Comparison of ENCODE assay signal across 23 cellular contexts in the genomic region with DNA sequence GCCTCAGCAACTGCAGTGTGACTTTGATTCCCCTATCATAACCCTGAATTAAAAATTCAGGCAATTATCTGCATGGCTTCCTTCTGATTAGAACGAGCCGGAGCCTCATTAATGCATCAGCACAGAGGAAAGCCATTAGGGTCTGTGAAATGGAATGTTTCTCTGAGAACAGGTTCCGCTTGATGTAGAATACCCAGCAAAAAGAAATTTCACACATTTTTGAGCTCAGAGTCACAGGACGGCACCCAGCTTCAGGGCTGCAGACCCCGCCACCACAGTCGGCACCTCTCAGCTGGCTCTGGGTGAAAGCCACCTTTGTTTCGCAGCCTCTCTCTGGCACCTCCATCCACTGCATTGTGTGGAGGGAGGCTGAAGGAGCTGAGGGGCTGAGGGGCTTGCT. TPM values are rescaled to one million over a fixed set of nuclear protein-coding genes. Genes with fewer than 3 reads are reported as not detected.
DNase-seq lines count a peak whose midpoint lies in the region; ATAC-seq and TF ChIP-seq lines count a peak whose summit lies in the region.
"Had no signal": no experiment of that assay in that cellular context is flagged by ENCODE, and none has a peak within 500 bp of the region (broad histone marks: within the 10 kb centered on the region; RNA-seq: fewer than 3 reads in every experiment).

No MANE protein-coding gene starts in this region.

- H3K23ac ChIP-seq in mesenchymal stem cell (ENCODE audit: low read length in 2 of 2) = no peak overlapping the region

- TF ChIP-seq EP300 in transverse colon (IDR thresholded peaks at IDR 0.05; ENCODE audit: low read depth) = no peak

- TF ChIP-seq POLR2A in transverse colon (IDR thresholded peaks at IDR 0.05) = no peak

- H3K4ac ChIP-seq in mesenchymal stem cell (ENCODE audit: low read depth in 1 of 2, low read length in 2 of 2) = no peak overlapping the region

- no peak overlapping the region for H2AFZ ChIP-seq in mesenchymal stem cell (ENCODE audit: low read depth, low read length)

- H4K8ac ChIP-seq in mesenchymal stem cell (ENCODE audit: low read length) = no peak overlapping the region

- H2BK12ac ChIP-seq in mesenchymal stem cell (ENCODE audit: low read length in 2 of 2) = no peak overlapping the region

- H3K36me3 ChIP-seq in HEK293 (ENCODE audit: control insufficient read depth in 2 of 2, insufficient read depth in 1 of 2, low read length in 2 of 2) (no peaks in the 10 kb centered on the region), mesenchymal stem cell (ENCODE audit: control insufficient read depth in 1 of 2, insufficient read depth in 2 of 2, low read depth in 1 of 2, low read length in 2 of 2) (no peaks in the 10 kb centered on the region), transverse colon (no peaks in the 10 kb centered on the region)

- WGBS in mesenchymal stem cell = 83% methylated on average over 6 of the region's 7 CpGs
- WGBS in transverse colon (ENCODE audit: low coverage in 1 of 2), 2 donors = 76 to 100% methylated on average over 2 to 7 of the region's 7 CpGs

- peaks cover 3% of the 10 kb centered on the region for H3K79me1 ChIP-seq in mesenchymal stem cell (replicated peaks; ENCODE audit: low read length, poor library complexity, severe bottlenecking)

- H2BK15ac ChIP-seq in mesenchymal stem cell (ENCODE audit: low read depth, poor library complexity, severe bottlenecking) = no peak overlapping the region

- DNase-seq in epithelial cell of proximal tubule (ENCODE audit: low read depth) (peak; percentile 99), mesenchymal stem cell (no peak), transverse colon (no peak), DMS53 (lab: John Stamatoyannopoulos, UW) (no peak), SW 1271 (lab: John Stamatoyannopoulos, UW) (no peak)
- DNase-seq: AML-193; Caco-2; DMS153; NCI-H1417; NCI-H187; NCI-H2107; NCI-H510A; NCI-H748 treated with DMSO at 0.1 percent for 48 hours; NK-92 treated with Interleukin-12 subunit alpha and Interleukin-12 subunit beta, amount 100 ng/mL, for 24 hours; SHP77 had no signal

- ATAC-seq in SK-N-SH treated with all-trans-retinoic acid at 6 μM for 48 hours = no peak

- in situ Hi-C loops in transverse colon (cut with MboI; ENCODE audit: low pct_ligation_motif_present in 1 of 4, low pct_unique_long_range_greater_than_20kb in 1 of 4, low sequenced_read_pairs in 3 of 4) = no loop called here

- CTCF ChIA-PET in HEK293 (lab: Yijun Ruan, JAX) = interaction anchor here (0.6 to 2.7 kb wide), 9 partner anchors 7 to 267 kb away, joined by 3 to 18 read pairs (median 3); no protein-coding TSS in a partner anchor

- H4K91ac ChIP-seq in mesenchymal stem cell (ENCODE audit: low read length) = no peak overlapping the region

- H3K4me2 ChIP-seq in mesenchymal stem cell (ENCODE audit: low read length, poor library complexity, severe bottlenecking) = no peak overlapping the region
- H3K4me2 ChIP-seq: KMS-11 had no signal

- TF ChIP-seq CTCF in HEK293 (tag by site-specific recombination; IDR thresholded peaks at IDR 0.05) (no peak), epithelial cell of proximal tubule (conservative IDR thresholded peaks at IDR 0.05; ENCODE audit: low read depth, low read length) (no peak), transverse colon (IDR thresholded peaks at IDR 0.05) (no peak)

- no peak overlapping the region for H3K18ac ChIP-seq in mesenchymal stem cell (ENCODE audit: low read depth in 1 of 2, low read length in 2 of 2)

- H2BK120ac ChIP-seq in mesenchymal stem cell (ENCODE audit: low read depth, low read length) = no peak overlapping the region

- H3K4me1 ChIP-seq in HEK293 (ENCODE audit: control insufficient read depth, insufficient read depth, low read length) (no peaks in the 10 kb centered on the region), mesenchymal stem cell (ENCODE audit: control insufficient read depth, insufficient read depth, low read depth, low read length) (peaks cover 16% of the 10 kb centered on the region), transverse colon (peaks cover 0 to 35% (median 18%) of the 10 kb centered on the region in 4 donors)

- H3K9me3 ChIP-seq in HEK293 (ENCODE audit: control insufficient read depth, insufficient read depth, low read depth, low read length) (no peaks in the 10 kb centered on the region), mesenchymal stem cell (ENCODE audit: control insufficient read depth, low read length) (no peaks in the 10 kb centered on the region), transverse colon (no peaks in the 10 kb centered on the region)
- H3K9me3 ChIP-seq: Caco-2 had no signal

- H2BK5ac ChIP-seq in mesenchymal stem cell (ENCODE audit: low read depth, low read length, poor library complexity, severe bottlenecking) = peak overlapping the region; percentile 93

- POLR2A ChIA-PET in HEK293 (lab: Yijun Ruan, JAX) = no interaction called here

- H3K27me3 ChIP-seq in mesenchymal stem cell (ENCODE audit: control insufficient read depth in 1 of 2, insufficient read depth in 1 of 2, low read length in 2 of 2) (peaks cover 0 to 64% of the 10 kb centered on the region in 2 experiments), transverse colon (peaks cover 8% of the 10 kb centered on the region)

- H3K27ac ChIP-seq in HEK293 (ENCODE audit: extremely low read depth, low read depth, low read length) (no peak overlapping the region), mesenchymal stem cell (ENCODE audit: low read length, poor library complexity, severe bottlenecking) (peak overlapping the region; percentile 92), transverse colon (peak overlapping the region; percentile 72 to 79 (median 77))
- H3K27ac ChIP-seq: KMS-11, SK-N-MC had no signal

- H3K9ac ChIP-seq in mesenchymal stem cell (ENCODE audit: low read length) = no peak overlapping the region
- H3K9ac ChIP-seq: KMS-11 had no signal

- peak overlapping the region; percentile 99 for H2AK5ac ChIP-seq in mesenchymal stem cell (ENCODE audit: low read length, severe bottlenecking)

- H3K4me3 ChIP-seq in HEK293 (ENCODE audit: low read depth, low read length) (no peak overlapping the region), epithelial cell of proximal tubule (ENCODE audit: low read depth, low read length) (peak overlapping the region; percentile 12), mesenchymal stem cell (ENCODE audit: insufficient read depth in 1 of 2, low read depth in 1 of 2, low read length in 2 of 2) (no peak overlapping the region), transverse colon (no peak overlapping the region)
- H3K4me3 ChIP-seq: GM12878, SK-N-MC had no signal

- intact Hi-C loops in transverse colon (cut with DNase I; ENCODE audit: low total_unique reads) = no loop called here

- H3K14ac ChIP-seq in mesenchymal stem cell (ENCODE audit: low read length in 2 of 2) = no peak overlapping the region

TF ChIP-seq in HEK293, 187 proteins besides CTCF, POLR2A, EP300 and RAD21:
- TF ChIP-seq ZNF596 (tag by site-specific recombination; IDR thresholded peaks at IDR 0.05) = peak; percentile 62; the same call in 1 of the 2 replicates
- TF ChIP-seq ZNF423 (tag by site-specific recombination; IDR thresholded peaks at IDR 0.05) = no peak
- TF ChIP-seq, protein P1, sequence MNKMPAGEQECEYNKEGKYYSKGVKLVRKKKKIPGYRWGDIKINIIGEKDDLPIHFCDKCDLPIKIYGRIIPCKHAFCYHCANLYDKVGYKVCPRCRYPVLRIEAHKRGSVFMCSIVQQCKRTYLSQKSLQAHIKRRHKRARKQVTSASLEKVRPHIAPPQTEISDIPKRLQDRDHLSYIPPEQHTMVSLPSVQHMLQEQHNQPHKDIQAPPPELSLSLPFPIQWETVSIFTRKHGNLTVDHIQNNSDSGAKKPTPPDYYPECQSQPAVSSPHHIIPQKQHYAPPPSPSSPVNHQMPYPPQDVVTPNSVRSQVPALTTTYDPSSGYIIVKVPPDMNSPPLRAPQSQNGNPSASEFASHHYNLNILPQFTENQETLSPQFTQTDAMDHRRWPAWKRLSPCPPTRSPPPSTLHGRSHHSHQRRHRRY (tag by site-specific recombination; IDR thresholded peaks at IDR 0.05) = no peak

TF ChIP-seq in SK-N-SH treated with all-trans-retinoic acid at 6 μM for 48 hours, 23 proteins besides CTCF, POLR2A, EP300 and RAD21 (continues in another document):
- TF ChIP-seq ZC3H10 (CRISPR knock-in tag; IDR thresholded peaks at IDR 0.05) = no peak
- TF ChIP-seq, protein P2, sequence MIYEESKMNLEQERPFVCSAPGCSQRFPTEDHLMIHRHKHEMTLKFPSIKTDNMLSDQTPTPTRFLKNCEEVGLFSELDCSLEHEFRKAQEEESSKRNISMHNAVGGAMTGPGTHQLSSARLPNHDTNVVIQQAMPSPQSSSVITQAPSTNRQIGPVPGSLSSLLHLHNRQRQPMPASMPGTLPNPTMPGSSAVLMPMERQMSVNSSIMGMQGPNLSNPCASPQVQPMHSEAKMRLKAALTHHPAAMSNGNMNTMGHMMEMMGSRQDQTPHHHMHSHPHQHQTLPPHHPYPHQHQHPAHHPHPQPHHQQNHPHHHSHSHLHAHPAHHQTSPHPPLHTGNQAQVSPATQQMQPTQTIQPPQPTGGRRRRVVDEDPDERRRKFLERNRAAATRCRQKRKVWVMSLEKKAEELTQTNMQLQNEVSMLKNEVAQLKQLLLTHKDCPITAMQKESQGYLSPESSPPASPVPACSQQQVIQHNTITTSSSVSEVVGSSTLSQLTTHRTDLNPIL (CRISPR knock-in tag; IDR thresholded peaks at IDR 0.05; ENCODE audit: low read depth) = no peak
- no peak for TF ChIP-seq CSDC2 (CRISPR knock-in tag; IDR thresholded peaks at IDR 0.05)
- TF ChIP-seq RARB (CRISPR knock-in tag; IDR thresholded peaks at IDR 0.05) = no peak
- TF ChIP-seq TOX (CRISPR knock-in tag; IDR thresholded peaks at IDR 0.05; ENCODE audit: borderline replicate concordance) = no peak
- no peak for TF ChIP-seq GLIS3 (CRISPR knock-in tag; IDR thresholded peaks at IDR 0.05)
- TF ChIP-seq SNAI2 (CRISPR knock-in tag; IDR thresholded peaks at IDR 0.05) = no peak
- no peak for TF ChIP-seq ZNF8 (CRISPR knock-in tag; IDR thresholded peaks at IDR 0.05)
- no peak for TF ChIP-seq ZFP3 (CRISPR knock-in tag; IDR thresholded peaks at IDR 0.05)
- TF ChIP-seq, protein P3, sequence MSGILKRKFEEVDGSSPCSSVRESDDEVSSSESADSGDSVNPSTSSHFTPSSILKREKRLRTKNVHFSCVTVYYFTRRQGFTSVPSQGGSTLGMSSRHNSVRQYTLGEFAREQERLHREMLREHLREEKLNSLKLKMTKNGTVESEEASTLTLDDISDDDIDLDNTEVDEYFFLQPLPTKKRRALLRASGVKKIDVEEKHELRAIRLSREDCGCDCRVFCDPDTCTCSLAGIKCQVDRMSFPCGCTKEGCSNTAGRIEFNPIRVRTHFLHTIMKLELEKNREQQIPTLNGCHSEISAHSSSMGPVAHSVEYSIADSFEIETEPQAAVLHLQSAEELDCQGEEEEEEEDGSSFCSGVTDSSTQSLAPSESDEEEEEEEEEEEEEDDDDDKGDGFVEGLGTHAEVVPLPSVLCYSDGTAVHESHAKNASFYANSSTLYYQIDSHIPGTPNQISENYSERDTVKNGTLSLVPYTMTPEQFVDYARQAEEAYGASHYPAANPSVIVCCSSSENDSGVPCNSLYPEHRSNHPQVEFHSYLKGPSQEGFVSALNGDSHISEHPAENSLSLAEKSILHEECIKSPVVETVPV (CRISPR knock-in tag; IDR thresholded peaks at IDR 0.05) = no peak
- TF ChIP-seq ZFP30 (CRISPR knock-in tag; IDR thresholded peaks at IDR 0.05) = no peak

RNA-seq across cellular contexts. Expression of a gene that starts 45.3 kb away (rescaled TPM):
- 21.9 and 29.8 TPM in 2 replicates for total RNA-seq in epithelial cell of proximal tubule
- polyA plus RNA-seq in mesenchymal stem cell (2013, experiment 1 of 2) = 0.03 TPM
- 0.03 TPM for polyA plus RNA-seq in mesenchymal stem cell (2013, experiment 2 of 2)
- total RNA-seq in transverse colon = 10 to 100 TPM; 22.7 to 35.2 (median 24.9) TPM
- total RNA-seq: H4, M059J, OCI-LY7 had no signal
